In genomic region chr13:99704390-99704789, GRCh38 we compare ENCODE assay signal across 27 cellular contexts.
DNase-seq lines count a peak whose midpoint lies in the region; ATAC-seq lines count a peak whose summit lies in the region.
"Had no signal": no experiment of that assay in that cellular context is flagged by ENCODE, and none has a peak within 500 bp of the region (broad histone marks: within the 10 kb centered on the region; RNA-seq: fewer than 3 reads in every experiment).

No MANE protein-coding gene starts in this region.

- no peak overlapping the region for H3K4me3 ChIP-seq in iPS-18a (ENCODE audit: low read length)
- H3K4me3 ChIP-seq: colonic mucosa, K562, SJCRH30, tibial nerve had no signal

- ATAC-seq in HG03097 (IDR thresholded peaks at IDR 0.05; ENCODE audit: low FRiP score, unreplicated experiment) (no peak), HG03432 (IDR thresholded peaks at IDR 0.05; ENCODE audit: unreplicated experiment) (no peak)
- ATAC-seq: activated naive CD8-positive, alpha-beta T cell treated with anti-CD3 and anti-CD28 coated beads, Interleukin-2, amount 50 U/mL, for 24 hours; CD8-positive, alpha-beta T cell; HCT116; K562 had no signal

- H3K27ac ChIP-seq in iPS-18a (ENCODE audit: low read length): peak overlapping the region; percentile 80
- H3K27ac ChIP-seq: colonic mucosa, SJCRH30, tibial nerve had no signal

- H3K27me3 ChIP-seq in iPS-18a (ENCODE audit: control insufficient read depth, insufficient read depth, low read length): no peaks in the 10 kb centered on the region
- H3K27me3 ChIP-seq: colonic mucosa, SJCRH30, tibial nerve had no signal

- DNase-seq in DMS53 (lab: John Stamatoyannopoulos, UW) (peak; percentile 41), NCI-H1105 treated with DMSO at 0.1 percent for 48 hours (lab: John Stamatoyannopoulos, UW) (peak; percentile 53), NCI-H510A treated with DMSO at 0.1 percent for 48 hours (lab: John Stamatoyannopoulos, UW) (peak; percentile 48), cortex of kidney (lab: John Stamatoyannopoulos, UW) (no peak)
- DNase-seq in activated T-cell treated with anti-CD3 and anti-CD28 coated beads, Interleukin-2, amount 50 U/mL, for 1 hour: no peak
- DNase-seq: ACHN; activated CD4-positive, alpha-beta T cell treated with anti-CD3 and anti-CD28 coated beads, Interleukin-2, amount 50 U/mL, for 4 hours; activated CD4-positive, CD25-positive, alpha-beta regulatory T cell; activated naive CD4-positive, alpha-beta T cell; activated naive CD8-positive, alpha-beta T cell treated with anti-CD3 and anti-CD28 coated beads, Interleukin-2, amount 50 U/mL, for 24 hours; CD8-positive, alpha-beta T cell; colonic mucosa; DMS79; effector memory CD4-positive, alpha-beta T cell; hypothalamus; NCI-H1436; NCI-H2171; NCI-H526 treated with DMSO at 0.1 percent for 48 hours; SJCRH30; stimulated activated CD4-positive, alpha-beta T cell treated with anti-CD3 and anti-CD28 coated beads, Interleukin-15, amount 100 ng/mL, for 24 hours; stimulated activated CD4-positive, alpha-beta T cell treated with anti-CD3 and anti-CD28 coated beads, Interleukin-4, amount 100 ng/mL, for 4 hours had no signal

- H3K4me1 ChIP-seq in iPS-18a (ENCODE audit: control insufficient read depth, low read depth, low read length): peaks cover 44% of the 10 kb centered on the region
- H3K4me1 ChIP-seq: colonic mucosa, SJCRH30, tibial nerve had no signal

- H3K9ac ChIP-seq in iPS-18a (ENCODE audit: low read length): no peak overlapping the region

- no peaks in the 10 kb centered on the region for H3K36me3 ChIP-seq in iPS-18a (ENCODE audit: control insufficient read depth, low read depth, low read length)
- H3K36me3 ChIP-seq: colonic mucosa, SJCRH30, tibial nerve had no signal

- H3K9me3 ChIP-seq in iPS-18a (ENCODE audit: control insufficient read depth, low read depth, low read length): no peaks in the 10 kb centered on the region
- H3K9me3 ChIP-seq: colonic mucosa, SJCRH30, tibial nerve had no signal

Comparison
In these comparisons a context has a peak if more than half of its experiments do, and no peak if none do; other contexts are left out.
1. DNase-seq: peak in DMS53 (single experiment), NCI-H1105 treated with DMSO at 0.1 percent for 48 hours (single experiment) and NCI-H510A treated with DMSO at 0.1 percent for 48 hours (single experiment); none in cortex of kidney (single experiment) and activated T-cell treated with anti-CD3 and anti-CD28 coated beads, Interleukin-2, amount 50 U/mL, for 1 hour (single experiment).